17 cellular contexts compared by ENCODE assay signal in the genomic region with DNA sequence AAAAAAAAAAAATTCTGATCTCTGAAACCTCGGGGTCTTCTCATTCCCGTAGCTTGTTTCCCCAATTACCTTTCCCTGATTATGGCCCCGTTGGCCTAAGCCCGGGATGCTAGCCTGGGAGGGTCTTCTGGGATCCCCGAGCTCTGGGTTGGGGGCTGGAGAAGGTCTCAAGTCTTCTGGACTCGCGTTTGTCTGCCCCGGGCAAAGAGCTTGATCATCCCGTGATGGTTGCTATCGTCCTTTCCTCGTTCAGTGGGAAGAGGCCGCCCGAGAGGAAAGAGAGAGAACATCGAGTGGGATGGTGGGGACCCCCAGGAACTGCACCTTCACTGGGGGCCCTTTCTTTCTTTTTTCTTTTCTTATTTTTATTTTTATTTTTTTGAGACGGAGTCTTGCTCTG.
DNase-seq lines count a peak whose midpoint lies in the region; ATAC-seq lines count a peak whose summit lies in the region.
"Had no signal": no experiment of that assay in that cellular context is flagged by ENCODE, and none has a peak within 500 bp of the region (broad histone marks: within the 10 kb centered on the region; RNA-seq: fewer than 3 reads in every experiment).

No MANE protein-coding gene starts in this region.

- H3K36me3 ChIP-seq in KOPT-K1 (ENCODE audit: insufficient read depth, low read length): peaks cover 57% of the 10 kb centered on the region
- H3K36me3 ChIP-seq: SJCRH30 had no signal

- no peak for DNase-seq in T-helper 1 cell
- DNase-seq: CD8-positive, alpha-beta memory T cell; DMS79; HCEC 1CT; KBM-7; NCI-H1048; NCI-H1436 treated with DMSO at 0.1 percent for 48 hours; NCI-H2029 treated with DMSO at 0.1 percent for 48 hours; NCI-H748 treated with DMSO at 0.1 percent for 48 hours; RPMI8226; SJCRH30 had no signal

- H3K4me3 Mint-ChIP-seq in T-helper 1 cell treated with Interleukin-12 subunit alpha and Interleukin-12 subunit beta and Interleukin-4 antibody, amounts not matched to agents 30 μg/mL and 1 μg/mL, for 36 hours: peak overlapping the region; percentile 94
- H3K4me3 Mint-ChIP-seq in dendritic cell treated with granulocyte-macrophage colony-stimulating factor and Interleukin-4, amounts not matched to agents 40 ng/mL and 50 ng/mL, for 4 days: peak overlapping the region; percentile 89

- H3K4me1 Mint-ChIP-seq in T-helper 1 cell treated with Interleukin-12 subunit alpha and Interleukin-12 subunit beta and Interleukin-4 antibody, amounts not matched to agents 30 μg/mL and 1 μg/mL, for 36 hours (ENCODE audit: low read depth): peaks cover 41% of the 10 kb centered on the region
- H3K4me1 Mint-ChIP-seq in dendritic cell treated with granulocyte-macrophage colony-stimulating factor and Interleukin-4, amounts not matched to agents 40 ng/mL and 50 ng/mL, for 4 days (ENCODE audit: low read depth): peaks cover 60% of the 10 kb centered on the region

- H3K27me3 Mint-ChIP-seq in T-helper 1 cell treated with Interleukin-12 subunit alpha and Interleukin-12 subunit beta and Interleukin-4 antibody, amounts not matched to agents 30 μg/mL and 1 μg/mL, for 36 hours (ENCODE audit: low read depth): no peaks in the 10 kb centered on the region
- no peaks in the 10 kb centered on the region for H3K27me3 Mint-ChIP-seq in dendritic cell treated with granulocyte-macrophage colony-stimulating factor and Interleukin-4, amounts not matched to agents 40 ng/mL and 50 ng/mL, for 4 days

- intact Hi-C loops in dendritic cell treated with granulocyte-macrophage colony-stimulating factor and Interleukin-4, amounts not matched to agents 40 ng/mL and 50 ng/mL, for 4 days (cut with micrococcal nuclease): no loop called here

- no peaks in the 10 kb centered on the region for H3K9me3 ChIP-seq in KOPT-K1 (ENCODE audit: insufficient read depth, low read length, poor library complexity, severe bottlenecking)
- H3K9me3 ChIP-seq: SJCRH30 had no signal

- peak overlapping the region; percentile 100 for H3K27ac ChIP-seq in KOPT-K1 (ENCODE audit: low read depth, low read length, poor library complexity, severe bottlenecking)
- H3K27ac ChIP-seq: 22Rv1, SJCRH30 had no signal

- ATAC-seq in HG03095 (IDR thresholded peaks at IDR 0.05; ENCODE audit: unreplicated experiment) (no peak), GM18861 (IDR thresholded peaks at IDR 0.05; ENCODE audit: unreplicated experiment) (no peak)

- H3K36me3 Mint-ChIP-seq in T-helper 1 cell treated with Interleukin-12 subunit alpha and Interleukin-12 subunit beta and Interleukin-4 antibody, amounts not matched to agents 30 μg/mL and 1 μg/mL, for 36 hours (ENCODE audit: low read depth): peaks cover 33% of the 10 kb centered on the region
- H3K36me3 Mint-ChIP-seq in dendritic cell treated with granulocyte-macrophage colony-stimulating factor and Interleukin-4, amounts not matched to agents 40 ng/mL and 50 ng/mL, for 4 days (ENCODE audit: low read depth): peaks cover 53% of the 10 kb centered on the region
- H3K36me3 Mint-ChIP-seq: CD8-positive, alpha-beta memory T cell had no signal

- no peak overlapping the region for H3K27ac Mint-ChIP-seq in T-helper 1 cell treated with Interleukin-12 subunit alpha and Interleukin-12 subunit beta and Interleukin-4 antibody, amounts not matched to agents 30 μg/mL and 1 μg/mL, for 36 hours
- H3K27ac Mint-ChIP-seq in dendritic cell treated with granulocyte-macrophage colony-stimulating factor and Interleukin-4, amounts not matched to agents 40 ng/mL and 50 ng/mL, for 4 days: peak overlapping the region; percentile 90

- no peaks in the 10 kb centered on the region for H3K9me3 Mint-ChIP-seq in T-helper 1 cell treated with Interleukin-12 subunit alpha and Interleukin-12 subunit beta and Interleukin-4 antibody, amounts not matched to agents 30 μg/mL and 1 μg/mL, for 36 hours
- no peaks in the 10 kb centered on the region for H3K9me3 Mint-ChIP-seq in dendritic cell treated with granulocyte-macrophage colony-stimulating factor and Interleukin-4, amounts not matched to agents 40 ng/mL and 50 ng/mL, for 4 days
